In genomic region chr2:12702661-12703121, GRCh38 we compare ENCODE assay signal across 10 cellular contexts. TPM values are rescaled to one million over a fixed set of nuclear protein-coding genes. Genes with fewer than 3 reads are reported as not detected.
A peak's percentile ranks its signal among the peaks of the same experiment; 100 is the strongest.
DNase-seq lines count a peak whose midpoint lies in the region; ATAC-seq and TF ChIP-seq lines count a peak whose summit lies in the region.
"Had no signal": no experiment of that assay in that cellular context is flagged by ENCODE, and none has a peak within 500 bp of the region (broad histone marks: within the 10 kb centered on the region; RNA-seq: fewer than 3 reads in every experiment).

No MANE protein-coding gene starts in this region.

- intact Hi-C loops in activated CD4-positive, alpha-beta memory T cell treated with anti-CD3 and anti-CD28 coated beads for 36 hours (cut with micrococcal nuclease) = loop anchor here (1.0 to 5.0 kb wide), 2 partner anchors 45 to 409 kb away; no protein-coding TSS in a partner anchor
- intact Hi-C loops in heart left ventricle (cut with DNase I) = loop anchor here in 1 of 10 donors (10.0 kb wide), 1 partner anchor 158 kb away; no protein-coding TSS in a partner anchor

- peak overlapping the region in 1 of 12 donors; percentile 21 for H3K27ac ChIP-seq in heart left ventricle
- H3K27ac ChIP-seq: BLaER1 treated with 17β-estradiol and CSF1 and Interleukin-3, amounts not matched to agents 10 nM and 100 nM had no signal

- CTCF ChIA-PET in activated CD4-positive, alpha-beta memory T cell treated with anti-CD3 and anti-CD28 coated beads for 36 hours (lab: Charles Lee) = interaction anchor here (0.8 to 3.4 kb wide), 6 partner anchors 14 to 577 kb away, joined by 3 to 27 read pairs (median 6); partner anchors contain the start of gene TRIB2
- CTCF ChIA-PET in activated CD4-positive, alpha-beta memory T cell treated with anti-CD3 and anti-CD28 coated beads, Interleukin-2, amount 10 ng/mL, durations not matched to agents 7 days and 5 days (lab: Charles Lee) = interaction anchor here (1.0 to 2.2 kb wide), 2 partner anchors 13 to 15 kb away, joined by 3 to 11 read pairs; partner anchors contain the start of gene TRIB2

- H3K4me3 ChIP-seq in heart left ventricle = no peak overlapping the region
- H3K4me3 ChIP-seq: BLaER1 treated with 17β-estradiol and CSF1 and Interleukin-3, amounts not matched to agents 10 nM and 100 nM had no signal

- H3K27me3 Mint-ChIP-seq in activated CD4-positive, alpha-beta memory T cell treated with anti-CD3 and anti-CD28 coated beads for 36 hours = peaks cover 3% of the 10 kb centered on the region
- peaks cover 14% of the 10 kb centered on the region for H3K27me3 Mint-ChIP-seq in activated CD4-positive, alpha-beta memory T cell treated with anti-CD3 and anti-CD28 coated beads, Interleukin-2, amount 10 ng/mL, durations not matched to agents 7 days and 5 days
- H3K27me3 Mint-ChIP-seq in T-helper 17 cell = no peaks in the 10 kb centered on the region

- no peak for ATAC-seq in T-helper 17 cell
- ATAC-seq in heart left ventricle = peak; percentile 37 to 89 (median 76)
- no peak for ATAC-seq in GM18868 (IDR thresholded peaks at IDR 0.05; ENCODE audit: unreplicated experiment)

- peaks cover 6% of the 10 kb centered on the region for H3K9me3 Mint-ChIP-seq in activated CD4-positive, alpha-beta memory T cell treated with anti-CD3 and anti-CD28 coated beads for 36 hours
- peaks cover 11% of the 10 kb centered on the region for H3K9me3 Mint-ChIP-seq in activated CD4-positive, alpha-beta memory T cell treated with anti-CD3 and anti-CD28 coated beads, Interleukin-2, amount 10 ng/mL, durations not matched to agents 7 days and 5 days

- no peak overlapping the region for H3K27ac Mint-ChIP-seq in activated CD4-positive, alpha-beta memory T cell treated with anti-CD3 and anti-CD28 coated beads for 36 hours
- no peak overlapping the region for H3K27ac Mint-ChIP-seq in activated CD4-positive, alpha-beta memory T cell treated with anti-CD3 and anti-CD28 coated beads, Interleukin-2, amount 10 ng/mL, durations not matched to agents 7 days and 5 days
- H3K27ac Mint-ChIP-seq in T-helper 17 cell = peak overlapping the region; percentile 88

- H3K4me1 ChIP-seq in heart left ventricle = peaks cover 0 to 18% (median 2%) of the 10 kb centered on the region in 12 donors
- H3K4me1 ChIP-seq: BLaER1 treated with 17β-estradiol and CSF1 and Interleukin-3, amounts not matched to agents 10 nM and 100 nM had no signal

- WGBS in heart left ventricle, 4 donors = 60 to 68% (median 65%) methylated on average over 3 of the region's 3 CpGs

- TF ChIP-seq POLR2A in heart left ventricle (IDR thresholded peaks at IDR 0.05) = no peak

- POLR2A ChIA-PET in activated CD4-positive, alpha-beta memory T cell treated with anti-CD3 and anti-CD28 coated beads for 36 hours (lab: Charles Lee) = no interaction called here
- POLR2A ChIA-PET in activated CD4-positive, alpha-beta memory T cell treated with anti-CD3 and anti-CD28 coated beads, Interleukin-2, amount 10 ng/mL, durations not matched to agents 7 days and 5 days (lab: Charles Lee) = interaction anchor here (0.7 to 1.1 kb wide), 2 partner anchors 9 to 14 kb away, joined by 3 to 4 read pairs; partner anchors contain the start of gene TRIB2

- H3K27me3 ChIP-seq in heart left ventricle = no peaks in the 10 kb centered on the region
- H3K27me3 ChIP-seq: BLaER1 treated with 17β-estradiol and CSF1 and Interleukin-3, amounts not matched to agents 10 nM and 100 nM had no signal

- H3K36me3 ChIP-seq in heart left ventricle = no peaks in the 10 kb centered on the region
- H3K36me3 ChIP-seq: BLaER1 treated with 17β-estradiol and CSF1 and Interleukin-3, amounts not matched to agents 10 nM and 100 nM had no signal

- peaks cover 41% of the 10 kb centered on the region for H3K4me1 Mint-ChIP-seq in activated CD4-positive, alpha-beta memory T cell treated with anti-CD3 and anti-CD28 coated beads for 36 hours (ENCODE audit: low read depth)
- H3K4me1 Mint-ChIP-seq in activated CD4-positive, alpha-beta memory T cell treated with anti-CD3 and anti-CD28 coated beads, Interleukin-2, amount 10 ng/mL, durations not matched to agents 7 days and 5 days = peaks cover 24% of the 10 kb centered on the region
- peaks cover 39% of the 10 kb centered on the region for H3K4me1 Mint-ChIP-seq in T-helper 17 cell

- no peaks in the 10 kb centered on the region for H3K9me3 ChIP-seq in T-helper 17 cell (ENCODE audit: control insufficient read depth, low read length, poor library complexity, severe bottlenecking)
- peaks cover 0 to 8% (median 0%) of the 10 kb centered on the region in 12 donors for H3K9me3 ChIP-seq in heart left ventricle

- no peak for DNase-seq in activated CD4-positive, alpha-beta memory T cell treated with anti-CD3 and anti-CD28 coated beads for 36 hours
- no peak for DNase-seq in activated CD4-positive, alpha-beta memory T cell treated with anti-CD3 and anti-CD28 coated beads, Interleukin-2, amount 10 ng/mL, durations not matched to agents 7 days and 5 days
- DNase-seq in T-helper 17 cell = no peak
- DNase-seq in heart left ventricle = peak in 2 of 5 donors; percentile 43 to 46
- DNase-seq in stromal cell of bone marrow (ENCODE audit: low read depth) = peak; percentile 85
- no peak for DNase-seq in stimulated activated CD4-positive, alpha-beta T cell treated with anti-CD3 and anti-CD28 coated beads, Interleukin-4, amount 100 ng/mL, for 4 hours
- DNase-seq in central memory CD4-positive, alpha-beta T cell = no peak
- DNase-seq: NCI-H1105 treated with DMSO at 0.1 percent for 48 hours had no signal

- H3K4me3 Mint-ChIP-seq in activated CD4-positive, alpha-beta memory T cell treated with anti-CD3 and anti-CD28 coated beads for 36 hours = peak overlapping the region; percentile 21
- no peak overlapping the region for H3K4me3 Mint-ChIP-seq in activated CD4-positive, alpha-beta memory T cell treated with anti-CD3 and anti-CD28 coated beads, Interleukin-2, amount 10 ng/mL, durations not matched to agents 7 days and 5 days
- H3K4me3 Mint-ChIP-seq in T-helper 17 cell = peak overlapping the region; percentile 52

- no peak for TF ChIP-seq CTCF in heart left ventricle (IDR thresholded peaks at IDR 0.05)

- peaks cover 4% of the 10 kb centered on the region for H3K36me3 Mint-ChIP-seq in activated CD4-positive, alpha-beta memory T cell treated with anti-CD3 and anti-CD28 coated beads for 36 hours
- peaks cover 6% of the 10 kb centered on the region for H3K36me3 Mint-ChIP-seq in activated CD4-positive, alpha-beta memory T cell treated with anti-CD3 and anti-CD28 coated beads, Interleukin-2, amount 10 ng/mL, durations not matched to agents 7 days and 5 days (ENCODE audit: low read depth)
- peaks cover 4% of the 10 kb centered on the region for H3K36me3 Mint-ChIP-seq in T-helper 17 cell (ENCODE audit: low read depth)

RNA-seq across cellular contexts. Expression of gene TRIB2, which starts 14.0 kb away (rescaled TPM):
- 1 to 10 TPM; 4.9 to 5.3 TPM for total RNA-seq in activated CD4-positive, alpha-beta memory T cell treated with anti-CD3 and anti-CD28 coated beads for 36 hours
- total RNA-seq in activated CD4-positive, alpha-beta memory T cell treated with anti-CD3 and anti-CD28 coated beads, Interleukin-2, amount 10 ng/mL, durations not matched to agents 7 days and 5 days = 10 to 100 TPM; 62.8 to 68.3 TPM
- total RNA-seq in T-helper 17 cell (100 to 1,000 TPM; 166 to 170 TPM), heart left ventricle (100 to 1,000 TPM in 1 of 9 donors, 10 to 100 TPM in 8; 34.3 to 140 (median 41.4) TPM)
- 10 to 100 TPM; 31.2 to 45.3 TPM for polyA plus RNA-seq in heart left ventricle

Comparison
In these comparisons a context has a peak if more than half of its experiments do, and no peak if none do; other contexts are left out.
1. RNA of gene TRIB2, which starts 14.0 kb away (total RNA-seq): 166 to 170 TPM in T-helper 17 cell, 62.8 to 68.3 TPM in activated CD4-positive, alpha-beta memory T cell treated with anti-CD3 and anti-CD28 coated beads, Interleukin-2, amount 10 ng/mL, durations not matched to agents 7 days and 5 days and 34.3 to 140 TPM in heart left ventricle; 4.9 to 5.3 TPM in activated CD4-positive, alpha-beta memory T cell treated with anti-CD3 and anti-CD28 coated beads for 36 hours; every median in the first group is over 4 times any median in the second.
2. ATAC-seq: peak in heart left ventricle (4 of 4); none in T-helper 17 cell (single experiment) and GM18868 (single experiment).